Comparison of ENCODE assay signal across 1 cellular context in genomic region chr5:179836225-179837019, GRCh38.
TF ChIP-seq lines count a peak whose summit lies in the region.

No MANE protein-coding gene starts in this region.

TF ChIP-seq in WTC11, 78 proteins besides CTCF, POLR2A, EP300 and RAD21 (continued from another document):
- TF ChIP-seq ARID4B (CRISPR knock-in tag; IDR thresholded peaks at IDR 0.05; ENCODE audit: borderline replicate concordance) (no peak), AR (CRISPR knock-in tag; IDR thresholded peaks at IDR 0.05) (no peak), JUN (CRISPR knock-in tag; IDR thresholded peaks at IDR 0.05) (no peak), NFATC4 (CRISPR knock-in tag; IDR thresholded peaks at IDR 0.05) (no peak), TEAD4 (CRISPR knock-in tag; IDR thresholded peaks at IDR 0.05) (no peak), ZNF423 (CRISPR knock-in tag; IDR thresholded peaks at IDR 0.05) (no peak), CBFB (CRISPR knock-in tag; IDR thresholded peaks at IDR 0.05; ENCODE audit: low read depth) (no peak), NFYB (CRISPR knock-in tag; conservative IDR thresholded peaks at IDR 0.05; ENCODE audit: low read depth) (no peak), ZNF416 (CRISPR knock-in tag; IDR thresholded peaks at IDR 0.05) (no peak), ZNF396 (CRISPR knock-in tag; IDR thresholded peaks at IDR 0.05; ENCODE audit: borderline replicate concordance) (no peak)
- TF ChIP-seq, protein P1, sequence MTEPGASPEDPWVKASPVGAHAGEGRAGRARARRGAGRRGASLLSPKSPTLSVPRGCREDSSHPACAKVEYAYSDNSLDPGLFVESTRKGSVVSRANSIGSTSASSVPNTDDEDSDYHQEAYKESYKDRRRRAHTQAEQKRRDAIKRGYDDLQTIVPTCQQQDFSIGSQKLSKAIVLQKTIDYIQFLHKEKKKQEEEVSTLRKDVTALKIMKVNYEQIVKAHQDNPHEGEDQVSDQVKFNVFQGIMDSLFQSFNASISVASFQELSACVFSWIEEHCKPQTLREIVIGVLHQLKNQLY (CRISPR knock-in tag; IDR thresholded peaks at IDR 0.05) = no peak
- TF ChIP-seq, protein P2, sequence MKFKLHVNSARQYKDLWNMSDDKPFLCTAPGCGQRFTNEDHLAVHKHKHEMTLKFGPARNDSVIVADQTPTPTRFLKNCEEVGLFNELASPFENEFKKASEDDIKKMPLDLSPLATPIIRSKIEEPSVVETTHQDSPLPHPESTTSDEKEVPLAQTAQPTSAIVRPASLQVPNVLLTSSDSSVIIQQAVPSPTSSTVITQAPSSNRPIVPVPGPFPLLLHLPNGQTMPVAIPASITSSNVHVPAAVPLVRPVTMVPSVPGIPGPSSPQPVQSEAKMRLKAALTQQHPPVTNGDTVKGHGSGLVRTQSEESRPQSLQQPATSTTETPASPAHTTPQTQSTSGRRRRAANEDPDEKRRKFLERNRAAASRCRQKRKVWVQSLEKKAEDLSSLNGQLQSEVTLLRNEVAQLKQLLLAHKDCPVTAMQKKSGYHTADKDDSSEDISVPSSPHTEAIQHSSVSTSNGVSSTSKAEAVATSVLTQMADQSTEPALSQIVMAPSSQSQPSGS (CRISPR knock-in tag; IDR thresholded peaks at IDR 0.05; ENCODE audit: borderline replicate concordance, low read depth) = no peak
- TF ChIP-seq, protein P3, sequence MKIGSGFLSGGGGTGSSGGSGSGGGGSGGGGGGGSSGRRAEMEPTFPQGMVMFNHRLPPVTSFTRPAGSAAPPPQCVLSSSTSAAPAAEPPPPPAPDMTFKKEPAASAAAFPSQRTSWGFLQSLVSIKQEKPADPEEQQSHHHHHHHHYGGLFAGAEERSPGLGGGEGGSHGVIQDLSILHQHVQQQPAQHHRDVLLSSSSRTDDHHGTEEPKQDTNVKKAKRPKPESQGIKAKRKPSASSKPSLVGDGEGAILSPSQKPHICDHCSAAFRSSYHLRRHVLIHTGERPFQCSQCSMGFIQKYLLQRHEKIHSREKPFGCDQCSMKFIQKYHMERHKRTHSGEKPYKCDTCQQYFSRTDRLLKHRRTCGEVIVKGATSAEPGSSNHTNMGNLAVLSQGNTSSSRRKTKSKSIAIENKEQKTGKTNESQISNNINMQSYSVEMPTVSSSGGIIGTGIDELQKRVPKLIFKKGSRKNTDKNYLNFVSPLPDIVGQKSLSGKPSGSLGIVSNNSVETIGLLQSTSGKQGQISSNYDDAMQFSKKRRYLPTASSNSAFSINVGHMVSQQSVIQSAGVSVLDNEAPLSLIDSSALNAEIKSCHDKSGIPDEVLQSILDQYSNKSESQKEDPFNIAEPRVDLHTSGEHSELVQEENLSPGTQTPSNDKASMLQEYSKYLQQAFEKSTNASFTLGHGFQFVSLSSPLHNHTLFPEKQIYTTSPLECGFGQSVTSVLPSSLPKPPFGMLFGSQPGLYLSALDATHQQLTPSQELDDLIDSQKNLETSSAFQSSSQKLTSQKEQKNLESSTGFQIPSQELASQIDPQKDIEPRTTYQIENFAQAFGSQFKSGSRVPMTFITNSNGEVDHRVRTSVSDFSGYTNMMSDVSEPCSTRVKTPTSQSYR (CRISPR knock-in tag; IDR thresholded peaks at IDR 0.05) = no peak
- TF ChIP-seq, protein P4, sequence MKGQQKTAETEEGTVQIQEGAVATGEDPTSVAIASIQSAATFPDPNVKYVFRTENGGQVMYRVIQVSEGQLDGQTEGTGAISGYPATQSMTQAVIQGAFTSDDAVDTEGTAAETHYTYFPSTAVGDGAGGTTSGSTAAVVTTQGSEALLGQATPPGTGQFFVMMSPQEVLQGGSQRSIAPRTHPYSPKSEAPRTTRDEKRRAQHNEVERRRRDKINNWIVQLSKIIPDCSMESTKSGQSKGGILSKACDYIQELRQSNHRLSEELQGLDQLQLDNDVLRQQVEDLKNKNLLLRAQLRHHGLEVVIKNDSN (CRISPR knock-in tag; IDR thresholded peaks at IDR 0.05) = no peak
